In genomic region chr2:240760121-240760520, GRCh38 we compare ENCODE assay signal across 20 cellular contexts.
"Had no signal": no experiment of that assay in that cellular context is flagged by ENCODE, and none has a peak within 500 bp of the region (broad histone marks: within the 10 kb centered on the region; RNA-seq: fewer than 3 reads in every experiment).

No MANE protein-coding gene starts in this region.

- H3K4me3 Mint-ChIP-seq: endodermal cell; natural killer cell treated with Interleukin-12 subunit alpha and Interleukin-12 subunit beta and Interleukin-15 and Interleukin-18, amount 100 ng/mL, for 72 hours; stimulated activated naive CD8-positive, alpha-beta T cell treated with anti-CD3 and anti-CD28 coated beads, Interleukin-15, Interleukin-2, amounts not matched to agents 100 ng/mL and 50 ng/mL, for 24 hours had no signal

- H3K27ac Mint-ChIP-seq: natural killer cell treated with Interleukin-12 subunit alpha and Interleukin-12 subunit beta and Interleukin-15 and Interleukin-18, amount 100 ng/mL, for 72 hours; progenitor cell of endocrine pancreas; stimulated activated naive CD8-positive, alpha-beta T cell treated with anti-CD3 and anti-CD28 coated beads, Interleukin-15, Interleukin-2, amounts not matched to agents 100 ng/mL and 50 ng/mL, for 24 hours had no signal

- H3K9me3 Mint-ChIP-seq: endodermal cell; natural killer cell treated with Interleukin-12 subunit alpha and Interleukin-12 subunit beta and Interleukin-15 and Interleukin-18, amount 100 ng/mL, for 72 hours; stimulated activated naive CD8-positive, alpha-beta T cell treated with anti-CD3 and anti-CD28 coated beads, Interleukin-15, Interleukin-2, amounts not matched to agents 100 ng/mL and 50 ng/mL, for 24 hours had no signal

- ATAC-seq: foreskin keratinocyte; left colon; left ventricle myocardium superior; natural killer cell treated with Interleukin-12 subunit alpha and Interleukin-12 subunit beta and Interleukin-15 and Interleukin-18, amount 100 ng/mL, for 72 hours; pancreas; right cardiac atrium had no signal

- H3K36me3 Mint-ChIP-seq: natural killer cell treated with Interleukin-12 subunit alpha and Interleukin-12 subunit beta and Interleukin-15 and Interleukin-18, amount 100 ng/mL, for 72 hours had no signal

- DNase-seq: dermis blood vessel endothelial cell; effector CD4-positive, alpha-beta T cell; endodermal cell; erythroblast; foreskin keratinocyte; kidney; left colon; left ventricle myocardium superior; mesenchymal stem cell; midbrain; occipital lobe; pancreas; right cardiac atrium; small intestine; stimulated activated CD4-positive, alpha-beta T cell treated with anti-CD3 and anti-CD28 coated beads, Interleukin-12 subunit alpha, Interleukin-12 subunit beta, amount 100 ng/mL, for 4 hours; tibial artery; uterus had no signal

- H3K27me3 Mint-ChIP-seq: natural killer cell treated with Interleukin-12 subunit alpha and Interleukin-12 subunit beta and Interleukin-15 and Interleukin-18, amount 100 ng/mL, for 72 hours; progenitor cell of endocrine pancreas; stimulated activated naive CD8-positive, alpha-beta T cell treated with anti-CD3 and anti-CD28 coated beads, Interleukin-15, Interleukin-2, amounts not matched to agents 100 ng/mL and 50 ng/mL, for 24 hours had no signal
